ENCODE assay signal across 20 cellular contexts in the genomic region with DNA sequence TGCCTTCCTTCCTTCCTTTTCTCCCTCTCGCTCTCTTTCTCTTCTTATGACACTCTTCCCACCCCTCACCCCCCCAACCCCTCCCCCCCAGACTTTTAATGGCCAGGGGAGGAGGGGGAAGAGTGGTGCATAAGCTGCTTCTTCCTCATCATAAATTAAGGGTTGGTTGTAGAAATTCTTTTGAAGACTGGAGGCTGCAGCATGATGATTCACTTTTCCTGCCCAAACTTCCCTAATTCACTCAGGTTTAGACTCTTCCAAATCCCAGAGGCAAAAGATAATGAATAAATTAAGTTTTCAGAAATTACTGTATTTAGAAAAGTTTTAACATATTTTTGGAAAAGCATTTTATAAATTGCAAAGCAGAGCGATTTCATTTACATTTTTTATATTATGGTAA. TPM values are rescaled to one million over a fixed set of nuclear protein-coding genes. Genes with fewer than 3 reads are reported as not detected.
DNase-seq lines count a peak whose midpoint lies in the region; ATAC-seq and TF ChIP-seq lines count a peak whose summit lies in the region.
"Had no signal": no experiment of that assay in that cellular context is flagged by ENCODE, and none has a peak within 500 bp of the region (broad histone marks: within the 10 kb centered on the region; RNA-seq: fewer than 3 reads in every experiment).

No MANE protein-coding gene starts in this region.

- no peak overlapping the region for H3K4me3 Mint-ChIP-seq in mesothelial cell of epicardium
- H3K4me3 Mint-ChIP-seq: CD8-positive, alpha-beta memory T cell; H9; T-cell had no signal

- DNase-seq in Kasumi-1 (lab: John Stamatoyannopoulos, UW) (peak; percentile 39 to 42), NOMO-1 treated with dmso at 0.1 percent for 144 hours (lab: John Stamatoyannopoulos, UW; ENCODE audit: unreplicated experiment) (peak; percentile 43), mesothelial cell of epicardium (ENCODE audit: low spot score in 2 of 2, unreplicated experiment in 2 of 2) (no peak), brain microvascular endothelial cell (no peak), OCI-M2 (lab: John Stamatoyannopoulos, UW; ENCODE audit: unreplicated experiment) (no peak)
- DNase-seq: CD8-positive, alpha-beta memory T cell; DND-41; H9; NCI-H1048; NCI-H146; NCI-H2081 treated with DMSO at 0.1 percent for 48 hours; NCI-H345; NCI-H526 treated with DMSO at 0.1 percent for 48 hours; SJCRH30; T-cell had no signal

- no peaks in the 10 kb centered on the region for H3K27me3 Mint-ChIP-seq in mesothelial cell of epicardium (ENCODE audit: low read depth)
- H3K27me3 Mint-ChIP-seq: T-cell had no signal

- no peak overlapping the region for H3K27ac ChIP-seq in BLaER1 treated with 17β-estradiol and CSF1 and Interleukin-3, amounts not matched to agents 10 nM and 100 nM
- H3K27ac ChIP-seq in brain microvascular endothelial cell = no peak overlapping the region
- H3K27ac ChIP-seq: A549, SJCRH30 had no signal

- ATAC-seq in GM18907 (IDR thresholded peaks at IDR 0.05; ENCODE audit: unreplicated experiment) = no peak
- ATAC-seq: A549, HepG2, T-cell had no signal

- peak overlapping the region; percentile 25 for H3K27ac Mint-ChIP-seq in mesothelial cell of epicardium
- H3K27ac Mint-ChIP-seq: CD8-positive, alpha-beta memory T cell; H9; T-cell had no signal

- H3K4me3 ChIP-seq in BLaER1 treated with 17β-estradiol and CSF1 and Interleukin-3, amounts not matched to agents 10 nM and 100 nM = no peak overlapping the region
- H3K4me3 ChIP-seq in brain microvascular endothelial cell (ENCODE audit: low read depth, low read length) = no peak overlapping the region
- H3K4me3 ChIP-seq: A549, SJCRH30 had no signal

- peaks cover 19% of the 10 kb centered on the region for H3K4me1 Mint-ChIP-seq in mesothelial cell of epicardium
- H3K4me1 Mint-ChIP-seq: CD8-positive, alpha-beta memory T cell had no signal

- no peaks in the 10 kb centered on the region for H4K20me1 ChIP-seq in BLaER1 treated with 17β-estradiol and CSF1 and Interleukin-3, amounts not matched to agents 10 nM and 100 nM

- in situ Hi-C loops in brain microvascular endothelial cell (cut with HindIII; ENCODE audit: low pct_ligation_motif_present, low sequenced_read_pairs) = no loop called here

- no peaks in the 10 kb centered on the region for H3K36me3 Mint-ChIP-seq in mesothelial cell of epicardium
- H3K36me3 Mint-ChIP-seq: CD8-positive, alpha-beta memory T cell; T-cell had no signal

- H3K9me3 Mint-ChIP-seq in mesothelial cell of epicardium = no peaks in the 10 kb centered on the region
- H3K9me3 Mint-ChIP-seq: CD8-positive, alpha-beta memory T cell; H9; T-cell had no signal

- no peaks in the 10 kb centered on the region for H3K9me3 ChIP-seq in BLaER1 treated with 17β-estradiol and CSF1 and Interleukin-3, amounts not matched to agents 10 nM and 100 nM (replicated peaks in 1 of 11)
- H3K9me3 ChIP-seq: A549, SJCRH30 had no signal

- no peaks in the 10 kb centered on the region for H3K36me3 ChIP-seq in BLaER1 treated with 17β-estradiol and CSF1 and Interleukin-3, amounts not matched to agents 10 nM and 100 nM
- no peaks in the 10 kb centered on the region for H3K36me3 ChIP-seq in brain microvascular endothelial cell (replicated peaks)
- H3K36me3 ChIP-seq: SJCRH30 had no signal

- H3K9ac ChIP-seq in BLaER1 treated with 17β-estradiol and CSF1 and Interleukin-3, amounts not matched to agents 10 nM and 100 nM = no peak overlapping the region

- H3K27me3 ChIP-seq in BLaER1 treated with 17β-estradiol and CSF1 and Interleukin-3, amounts not matched to agents 10 nM and 100 nM = no peaks in the 10 kb centered on the region
- no peaks in the 10 kb centered on the region for H3K27me3 ChIP-seq in brain microvascular endothelial cell (replicated peaks)
- H3K27me3 ChIP-seq: SJCRH30 had no signal

- H3K4me1 ChIP-seq in BLaER1 treated with 17β-estradiol and CSF1 and Interleukin-3, amounts not matched to agents 10 nM and 100 nM = peaks cover 31 to 63% (median 44%) of the 10 kb centered on the region in 10 experiments
- H3K4me1 ChIP-seq: A549 had no signal

- TF ChIP-seq CTCF in mesothelial cell of epicardium (IDR thresholded peaks at IDR 0.05; ENCODE audit: unreplicated experiment) (no peak), brain microvascular endothelial cell (IDR thresholded peaks at IDR 0.05; ENCODE audit: low read depth, low read length, missing control alignments) (no peak)

- H3K4me2 ChIP-seq in BLaER1 treated with 17β-estradiol and CSF1 and Interleukin-3, amounts not matched to agents 10 nM and 100 nM = peak overlapping the region in 9 of 11 experiments; percentile 6 to 58 (median 45); a peak in 11 of 22 replicates
- H3K4me2 ChIP-seq: A549 had no signal

RNA-seq across cellular contexts. Expression of a gene that starts 58.2 kb away (rescaled TPM):
- 79.7 to 89.3 TPM (median 85.2 TPM) in 3 replicates for total RNA-seq in mesothelial cell of epicardium
- total RNA-seq: HepG2, RPMI7951 had no signal

Comparison
In these comparisons a context has a peak if more than half of its experiments do, and no peak if none do; other contexts are left out.
1. DNase-seq: peak in Kasumi-1 (2 of 2) and NOMO-1 treated with dmso at 0.1 percent for 144 hours (single experiment); none in mesothelial cell of epicardium (0 of 2), brain microvascular endothelial cell (single experiment) and OCI-M2 (single experiment).